17 cellular contexts compared by ENCODE assay signal in genomic region chr4:74640111-74640903, GRCh38.
DNase-seq lines count a peak whose midpoint lies in the region; ATAC-seq, FAIRE-seq and TF ChIP-seq lines count a peak whose summit lies in the region.
"Had no signal": no experiment of that assay in that cellular context is flagged by ENCODE, and none has a peak within 500 bp of the region (broad histone marks: within the 10 kb centered on the region; RNA-seq: fewer than 3 reads in every experiment).

No MANE protein-coding gene starts in this region.

- no peak for TF ChIP-seq POLR2A in esophagus muscularis mucosa (IDR thresholded peaks at IDR 0.05; ENCODE audit: low read depth)

- no peaks in the 10 kb centered on the region for H3K27me3 ChIP-seq in esophagus muscularis mucosa
- H3K27me3 ChIP-seq in small intestine (ENCODE audit: control insufficient read depth in 2 of 2, insufficient read depth in 2 of 2, low read length in 2 of 2): no peaks in the 10 kb centered on the region
- no peaks in the 10 kb centered on the region for H3K27me3 ChIP-seq in ascending aorta
- H3K27me3 ChIP-seq: colonic mucosa, uterus had no signal

- TF ChIP-seq CTCF in AG10803 (conservative IDR thresholded peaks at IDR 0.05; ENCODE audit: low read length) (no peak), esophagus muscularis mucosa (IDR thresholded peaks at IDR 0.05) (no peak), mucosa of descending colon (IDR thresholded peaks at IDR 0.05) (no peak), ascending aorta (IDR thresholded peaks at IDR 0.05) (no peak)

- peak; percentile 25 for DNase-seq in AG10803 (ENCODE audit: low read depth)
- peak; percentile 24 for DNase-seq in RCC 7860 (ENCODE audit: low spot score)
- DNase-seq in esophagus muscularis mucosa (ENCODE audit: extremely low spot score): no peak
- no peak for DNase-seq in mucosa of descending colon
- no peak for DNase-seq in central memory CD4-positive, alpha-beta T cell
- no peak for DNase-seq in small intestine
- DNase-seq in stimulated activated CD8-positive, alpha-beta memory T cell treated with anti-CD3 and anti-CD28 coated beads, Interleukin-4, amount 100 ng/mL, for 48 hours: no peak
- DNase-seq in ascending aorta (ENCODE audit: low spot score in 2 of 2): no peak
- DNase-seq: activated naive CD4-positive, alpha-beta T cell treated with Interleukin-2 at 50 U/mL for 16 hours; colonic mucosa; DMS79; left ventricle myocardium superior; MV-4-11; NCI-H345; occipital lobe; uterus had no signal

- peak overlapping the region in 3 of 4 donors; percentile 18 to 37 (median 30) for H3K27ac ChIP-seq in esophagus muscularis mucosa (replicated peaks in 1 of 4)
- no peak overlapping the region for H3K27ac ChIP-seq in small intestine (ENCODE audit: low read depth in 1 of 2, low read length in 1 of 2)
- H3K27ac ChIP-seq in ascending aorta: no peak overlapping the region
- H3K27ac ChIP-seq: colonic mucosa, uterus had no signal

- H3K36me3 ChIP-seq in esophagus muscularis mucosa: no peaks in the 10 kb centered on the region
- no peaks in the 10 kb centered on the region for H3K36me3 ChIP-seq in mucosa of descending colon (ENCODE audit: low read depth)
- no peaks in the 10 kb centered on the region for H3K36me3 ChIP-seq in small intestine (ENCODE audit: control insufficient read depth in 2 of 2, insufficient read depth in 2 of 2, low read length in 2 of 2)
- no peaks in the 10 kb centered on the region for H3K36me3 ChIP-seq in ascending aorta
- H3K36me3 ChIP-seq: colonic mucosa, uterus had no signal

- no peak for TF ChIP-seq EP300 in esophagus muscularis mucosa (IDR thresholded peaks at IDR 0.05)

- WGBS in esophagus muscularis mucosa: 48% methylated on average over 4 of the region's 4 CpGs
- WGBS in small intestine, 3 donors: 72 to 92% (median 80%) methylated on average over 4 of the region's 4 CpGs

- no peaks in the 10 kb centered on the region for H3K9me3 ChIP-seq in esophagus muscularis mucosa
- H3K9me3 ChIP-seq in mucosa of descending colon: peaks cover 2% of the 10 kb centered on the region
- no peaks in the 10 kb centered on the region for H3K9me3 ChIP-seq in small intestine (ENCODE audit: control insufficient read depth, low read depth)
- no peaks in the 10 kb centered on the region for H3K9me3 ChIP-seq in ascending aorta
- H3K9me3 ChIP-seq: colonic mucosa, uterus had no signal

- intact Hi-C loops in esophagus muscularis mucosa (cut with DNase I): no loop called here
- intact Hi-C loops in mucosa of descending colon (cut with DNase I, micrococcal nuclease): no loop called here
- intact Hi-C loops in ascending aorta (cut with DNase I): no loop called here

- peak; percentile 40 for ATAC-seq in mucosa of descending colon
- ATAC-seq: left ventricle myocardium superior had no signal

- peaks cover 0 to 20% (median 13%) of the 10 kb centered on the region in 4 donors for H3K4me1 ChIP-seq in esophagus muscularis mucosa
- no peaks in the 10 kb centered on the region for H3K4me1 ChIP-seq in mucosa of descending colon (ENCODE audit: low read depth)
- H3K4me1 ChIP-seq in small intestine (ENCODE audit: control insufficient read depth in 2 of 2, insufficient read depth in 1 of 2, low read depth in 1 of 2, low read length in 1 of 2): no peaks in the 10 kb centered on the region
- H3K4me1 ChIP-seq in ascending aorta: peaks cover 0 to 2% of the 10 kb centered on the region in 2 donors
- H3K4me1 ChIP-seq: colonic mucosa, uterus had no signal

- FAIRE-seq in RCC 7860 (lab: Jason Lieb, UNC) (peak; percentile 84), small intestine (lab: Jason Lieb, UNC) (no peak)
- FAIRE-seq: GM19239 had no signal

- no peak overlapping the region for H3K4me3 ChIP-seq in AG10803 (ENCODE audit: low read length)
- H3K4me3 ChIP-seq in esophagus muscularis mucosa: no peak overlapping the region
- no peak overlapping the region for H3K4me3 ChIP-seq in mucosa of descending colon
- H3K4me3 ChIP-seq in small intestine (ENCODE audit: low read depth in 1 of 2, low read length in 2 of 2): no peak overlapping the region
- no peak overlapping the region for H3K4me3 ChIP-seq in ascending aorta
- H3K4me3 ChIP-seq: colonic mucosa, uterus had no signal

Comparison
In these comparisons a context has a peak if more than half of its experiments do, and no peak if none do; other contexts are left out.
1. DNase-seq: peak in AG10803 (single experiment) and RCC 7860 (single experiment); none in esophagus muscularis mucosa (single experiment), mucosa of descending colon (0 of 3), central memory CD4-positive, alpha-beta T cell (single experiment), small intestine (single experiment), stimulated activated CD8-positive, alpha-beta memory T cell treated with anti-CD3 and anti-CD28 coated beads, Interleukin-4, amount 100 ng/mL, for 48 hours (single experiment) and ascending aorta (0 of 2).
2. H3K27ac ChIP-seq: peak in esophagus muscularis mucosa (3 of 4); none in small intestine (0 of 2) and ascending aorta (0 of 2).